Comparison of ENCODE assay signal across 14 cellular contexts in the genomic region with DNA sequence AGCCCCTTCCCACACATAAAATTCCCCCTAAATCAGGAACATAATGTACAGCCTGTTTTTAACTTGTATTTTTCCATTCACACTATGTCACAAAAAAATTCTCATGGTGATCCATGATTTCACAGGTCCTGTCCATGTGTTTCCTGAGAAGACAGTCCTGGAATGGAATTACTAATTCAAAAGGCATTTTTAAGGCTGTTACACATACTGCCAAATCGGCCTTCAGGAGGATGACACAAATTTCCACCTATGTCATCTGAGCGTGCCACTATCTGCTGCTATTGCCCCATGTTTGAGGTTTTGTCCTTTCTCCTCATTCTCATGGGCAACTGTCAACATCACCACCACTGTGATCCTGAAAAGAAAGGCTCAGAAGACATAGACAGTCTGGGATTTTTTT.
A peak's percentile ranks its signal among the peaks of the same experiment; 100 is the strongest.
DNase-seq lines count a peak whose midpoint lies in the region.
"Had no signal": no experiment of that assay in that cellular context is flagged by ENCODE, and none has a peak within 500 bp of the region (broad histone marks: within the 10 kb centered on the region; RNA-seq: fewer than 3 reads in every experiment).

No MANE protein-coding gene starts in this region.

- no peaks in the 10 kb centered on the region for H3K36me3 Mint-ChIP-seq in activated CD4-positive, alpha-beta T cell treated with anti-CD3 and anti-CD28 coated beads, Interleukin-2, amount 10 ng/mL, durations not matched to agents 24 days and 14 days (ENCODE audit: low read depth)
- H3K36me3 Mint-ChIP-seq: naive B cell had no signal

- no peak overlapping the region for H3K27ac Mint-ChIP-seq in activated CD4-positive, alpha-beta T cell treated with anti-CD3 and anti-CD28 coated beads, Interleukin-2, amount 10 ng/mL, durations not matched to agents 24 days and 14 days
- H3K27ac Mint-ChIP-seq: naive B cell had no signal

- H3K4me1 Mint-ChIP-seq in activated CD4-positive, alpha-beta T cell treated with anti-CD3 and anti-CD28 coated beads, Interleukin-2, amount 10 ng/mL, durations not matched to agents 24 days and 14 days: peaks cover 6% of the 10 kb centered on the region
- H3K4me1 Mint-ChIP-seq: naive B cell had no signal

- DNase-seq in EH (ENCODE audit: low read depth) (peak; percentile 96), RKO (ENCODE audit: low spot score) (peak; percentile 78), dermis microvascular lymphatic vessel endothelial cell (ENCODE audit: low read depth in 2 of 2) (peak; percentile 83 to 91), myocyte (ENCODE audit: low read depth) (peak; percentile 43), NCI-H82 (lab: John Stamatoyannopoulos, UW) (no peak), GF-D8 (lab: John Stamatoyannopoulos, UW) (no peak), COLO829 (ENCODE audit: low spot score) (no peak)
- no peak for DNase-seq in activated CD4-positive, alpha-beta T cell treated with anti-CD3 and anti-CD28 coated beads, Interleukin-2, amount 10 ng/mL, durations not matched to agents 24 days and 14 days
- DNase-seq: activated naive CD4-positive, alpha-beta T cell; COR-L47; cortex of kidney; naive B cell; NCI-H510A treated with DMSO at 0.1 percent for 48 hours; Peyer's patch had no signal

- no peaks in the 10 kb centered on the region for H3K9me3 Mint-ChIP-seq in activated CD4-positive, alpha-beta T cell treated with anti-CD3 and anti-CD28 coated beads, Interleukin-2, amount 10 ng/mL, durations not matched to agents 24 days and 14 days

- no peak overlapping the region for H3K4me3 Mint-ChIP-seq in activated CD4-positive, alpha-beta T cell treated with anti-CD3 and anti-CD28 coated beads, Interleukin-2, amount 10 ng/mL, durations not matched to agents 24 days and 14 days
- H3K4me3 Mint-ChIP-seq: naive B cell had no signal

- intact Hi-C loops in activated CD4-positive, alpha-beta T cell treated with anti-CD3 and anti-CD28 coated beads, Interleukin-2, amount 10 ng/mL, durations not matched to agents 24 days and 14 days (cut with micrococcal nuclease): no loop called here

- peaks cover 3% of the 10 kb centered on the region for H3K27me3 Mint-ChIP-seq in activated CD4-positive, alpha-beta T cell treated with anti-CD3 and anti-CD28 coated beads, Interleukin-2, amount 10 ng/mL, durations not matched to agents 24 days and 14 days

Comparison
In these comparisons a context has a peak if more than half of its experiments do, and no peak if none do; other contexts are left out.
1. DNase-seq: peak in EH (single experiment), RKO (single experiment), dermis microvascular lymphatic vessel endothelial cell (2 of 2) and myocyte (single experiment); none in activated CD4-positive, alpha-beta T cell treated with anti-CD3 and anti-CD28 coated beads, Interleukin-2, amount 10 ng/mL, durations not matched to agents 24 days and 14 days (single experiment), NCI-H82 (single experiment), GF-D8 (single experiment) and COLO829 (single experiment).